ENCODE assay signal across 1 cellular context in genomic region chr19:54436031-54436523, GRCh38.
TF ChIP-seq lines count a peak whose summit lies in the region.

No MANE protein-coding gene starts in this region.

TF ChIP-seq in HepG2, 621 proteins besides CTCF, POLR2A, EP300 and RAD21:
- TF ChIP-seq GTF3A (CRISPR knock-in tag; conservative IDR thresholded peaks at IDR 0.05), result no peak
- TF ChIP-seq ZNF784 (CRISPR knock-in tag; IDR thresholded peaks at IDR 0.05; ENCODE audit: borderline replicate concordance), result no peak
- peak; percentile 59 for TF ChIP-seq AGO2 (optimal IDR thresholded peaks at IDR 0.05; ENCODE audit: low read depth, low read length)
- TF ChIP-seq, protein P1, sequence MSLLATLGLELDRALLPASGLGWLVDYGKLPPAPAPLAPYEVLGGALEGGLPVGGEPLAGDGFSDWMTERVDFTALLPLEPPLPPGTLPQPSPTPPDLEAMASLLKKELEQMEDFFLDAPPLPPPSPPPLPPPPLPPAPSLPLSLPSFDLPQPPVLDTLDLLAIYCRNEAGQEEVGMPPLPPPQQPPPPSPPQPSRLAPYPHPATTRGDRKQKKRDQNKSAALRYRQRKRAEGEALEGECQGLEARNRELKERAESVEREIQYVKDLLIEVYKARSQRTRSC (CRISPR knock-in tag; IDR thresholded peaks at IDR 0.05; ENCODE audit: low read depth), result no peak
- peak; percentile 38; the same call in 1 of the 2 replicates for TF ChIP-seq POLR2G (IDR thresholded peaks at IDR 0.05; ENCODE audit: low read depth, low read length)
- no peak for TF ChIP-seq ZNF644 (CRISPR knock-in tag; IDR thresholded peaks at IDR 0.05; ENCODE audit: low read depth)
- no peak for TF ChIP-seq ZC3H13 (CRISPR knock-in tag; IDR thresholded peaks at IDR 0.05)
- no peak for TF ChIP-seq TFDP2 (CRISPR knock-in tag; IDR thresholded peaks at IDR 0.05)
